39 cellular contexts compared by ENCODE assay signal in the genomic region with DNA sequence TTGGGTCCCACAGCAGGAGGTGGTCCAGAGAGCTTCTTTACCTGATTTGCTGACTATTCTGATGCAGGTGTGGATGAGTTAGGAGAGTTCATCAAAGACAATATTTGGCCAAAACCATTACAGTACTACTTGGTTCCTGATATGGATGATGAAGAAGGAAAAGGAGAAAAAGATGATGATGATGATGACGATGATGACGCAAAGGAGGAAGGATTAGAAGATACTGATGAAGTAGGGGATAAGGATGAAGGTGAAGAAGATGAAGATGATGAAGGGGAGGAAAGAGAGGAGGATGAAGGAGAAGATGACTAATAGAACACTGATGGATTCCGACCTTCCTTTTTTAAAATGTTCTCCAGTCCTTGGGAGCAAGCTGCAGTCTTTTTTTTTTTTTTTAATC.
"Had no signal": no experiment of that assay in that cellular context is flagged by ENCODE, and none has a peak within 500 bp of the region (broad histone marks: within the 10 kb centered on the region; RNA-seq: fewer than 3 reads in every experiment).

No MANE protein-coding gene starts in this region.

- FAIRE-seq: astrocyte, bronchial epithelial cell had no signal

- H3K4me1 ChIP-seq: adrenal gland, ascending aorta, body of pancreas, breast epithelium had no signal

- DNase-seq: activated effector memory CD4-positive, alpha-beta T cell treated with anti-CD3 and anti-CD28 coated beads, Interleukin-2, amount 50 U/mL, for 16 hours; activated effector memory CD4-positive, alpha-beta T cell treated with Interleukin-2 at 50 U/mL for 16 hours; activated gamma-delta T cell; activated gamma-delta T cell treated with Interleukin-2 at 50 U/mL for 16 hours; activated naive CD4-positive, alpha-beta T cell; activated naive CD4-positive, alpha-beta T cell treated with anti-CD3 and anti-CD28 coated beads for 36 hours; activated naive CD4-positive, alpha-beta T cell treated with anti-CD3 and anti-CD28 coated beads, Interleukin-2, amount 10 ng/mL, durations not matched to agents 7 days and 5 days; activated naive CD4-positive, alpha-beta T cell treated with anti-CD3 and anti-CD28 coated beads, Interleukin-2, amount 50 U/mL, for 16 hours; activated naive CD4-positive, alpha-beta T cell treated with Interleukin-2 at 50 U/mL for 16 hours; activated naive CD8-positive, alpha-beta T cell treated with anti-CD3 and anti-CD28 coated beads for 36 hours; activated naive CD8-positive, alpha-beta T cell treated with anti-CD3 and anti-CD28 coated beads, Interleukin-2, amount 10 ng/mL, durations not matched to agents 7 days and 5 days; activated naive CD8-positive, alpha-beta T cell treated with anti-CD3 and anti-CD28 coated beads, Interleukin-2, amount 50 U/mL, for 24 hours; activated T-cell treated with anti-CD3 and anti-CD28 coated beads, Interleukin-2, amount 50 U/mL, for 1 hour; activated T-cell treated with anti-CD3 and anti-CD28 coated beads, Interleukin-2, amount 50 U/mL, for 24 hours; activated T-cell treated with anti-CD3 and anti-CD28 coated beads, Interleukin-2, amount 50 U/mL, for 4 hours; activated T-cell treated with anti-CD3 and anti-CD28 coated beads, Interleukin-2, amount 50 U/mL, for 48 hours; activated T-cell treated with anti-CD3 and anti-CD28 coated beads, Interleukin-2, amount 50 U/mL, for 72 hours; adrenal gland; amniotic stem cell; amygdala; anterior cingulate cortex; aorta; body of pancreas; brain microvascular endothelial cell; caudate nucleus; central memory CD4-positive, alpha-beta T cell; cerebellar nuclear complex had no signal

- H3K27ac Mint-ChIP-seq: activated naive CD4-positive, alpha-beta T cell treated with anti-CD3 and anti-CD28 coated beads for 36 hours; activated naive CD4-positive, alpha-beta T cell treated with anti-CD3 and anti-CD28 coated beads, Interleukin-2, amount 10 ng/mL, durations not matched to agents 7 days and 5 days; activated naive CD4-positive, alpha-beta T cell treated with anti-CD3 and anti-CD28 coated beads, Interleukin-2, amount 50 U/mL, for 24 hours; activated naive CD4-positive, alpha-beta T cell treated with anti-CD3 and anti-CD28 coated beads, Interleukin-2, amount 50 U/mL, for 72 hours; activated naive CD8-positive, alpha-beta T cell; activated naive CD8-positive, alpha-beta T cell treated with anti-CD3 and anti-CD28 coated beads for 36 hours; activated naive CD8-positive, alpha-beta T cell treated with anti-CD3 and anti-CD28 coated beads, Interleukin-2, amount 10 ng/mL, durations not matched to agents 7 days and 5 days; activated naive CD8-positive, alpha-beta T cell treated with anti-CD3 and anti-CD28 coated beads, Interleukin-2, amount 50 U/mL, for 24 hours; activated T-cell treated with anti-CD3 and anti-CD28 coated beads, Interleukin-2, amount 50 U/mL, for 24 hours; activated T-cell treated with anti-CD3 and anti-CD28 coated beads, Interleukin-2, amount 50 U/mL, for 72 hours; activated T-helper 1 cell treated with anti-CD3 and anti-CD28 coated beads, Interleukin-12 subunit alpha, Interleukin-12 subunit beta, Interleukin-2, Interleukin-4 antibody, amounts not matched to agents 30 ng/mL and 10 ng/mL and 1 ng/mL, durations not matched to agents 14 hours and 24 hours and 36 hours; activated T-helper 2 cell treated with anti-CD3 and anti-CD28 coated beads, Interferon-gamma antibody, Interleukin-2, Interleukin-4, amounts not matched to agents 10 μg/mL and 5 μg/mL and 100 μg/mL, durations not matched to agents 14 hours and 24 hours and 36 hours; brain had no signal

- H3K4me3 ChIP-seq: adrenal gland, ascending aorta, body of pancreas, breast epithelium, cardiac muscle cell had no signal

- H3K27ac ChIP-seq: adrenal gland, ascending aorta, body of pancreas, brain microvascular endothelial cell, breast epithelium, cardiac muscle cell had no signal

- H3K27me3 ChIP-seq: adrenal gland, ascending aorta, body of pancreas, brain microvascular endothelial cell, breast epithelium, cardiac muscle cell had no signal

- H3K4me3 Mint-ChIP-seq: activated naive CD4-positive, alpha-beta T cell treated with anti-CD3 and anti-CD28 coated beads for 36 hours; activated naive CD4-positive, alpha-beta T cell treated with anti-CD3 and anti-CD28 coated beads, Interleukin-2, amount 10 ng/mL, durations not matched to agents 7 days and 5 days; activated naive CD4-positive, alpha-beta T cell treated with anti-CD3 and anti-CD28 coated beads, Interleukin-2, amount 50 U/mL, for 24 hours; activated naive CD8-positive, alpha-beta T cell; activated naive CD8-positive, alpha-beta T cell treated with anti-CD3 and anti-CD28 coated beads for 36 hours; activated naive CD8-positive, alpha-beta T cell treated with anti-CD3 and anti-CD28 coated beads, Interleukin-2, amount 10 ng/mL, durations not matched to agents 7 days and 5 days; activated naive CD8-positive, alpha-beta T cell treated with anti-CD3 and anti-CD28 coated beads, Interleukin-2, amount 50 U/mL, for 24 hours; activated T-cell treated with anti-CD3 and anti-CD28 coated beads, Interleukin-2, amount 50 U/mL, for 24 hours; activated T-cell treated with anti-CD3 and anti-CD28 coated beads, Interleukin-2, amount 50 U/mL, for 4 hours; activated T-cell treated with anti-CD3 and anti-CD28 coated beads, Interleukin-2, amount 50 U/mL, for 72 hours; activated T-helper 1 cell treated with anti-CD3 and anti-CD28 coated beads, Interleukin-12 subunit alpha, Interleukin-12 subunit beta, Interleukin-2, Interleukin-4 antibody, amounts not matched to agents 30 ng/mL and 10 ng/mL and 1 ng/mL, durations not matched to agents 14 hours and 24 hours and 36 hours; brain; central memory CD8-positive, alpha-beta T cell had no signal

- ATAC-seq: activated naive CD4-positive, alpha-beta T cell treated with anti-CD3 and anti-CD28 coated beads, Interleukin-2, amount 50 U/mL, for 72 hours; activated naive CD8-positive, alpha-beta T cell treated with anti-CD3 and anti-CD28 coated beads, Interleukin-2, amount 50 U/mL, for 24 hours; activated T-cell treated with anti-CD3 and anti-CD28 coated beads, Interleukin-2, amount 50 U/mL, for 4 hours; activated T-cell treated with anti-CD3 and anti-CD28 coated beads, Interleukin-2, amount 50 U/mL, for 72 hours; body of pancreas had no signal

- H3K9me3 Mint-ChIP-seq: activated naive CD4-positive, alpha-beta T cell treated with anti-CD3 and anti-CD28 coated beads for 36 hours; activated naive CD4-positive, alpha-beta T cell treated with anti-CD3 and anti-CD28 coated beads, Interleukin-2, amount 10 ng/mL, durations not matched to agents 7 days and 5 days; activated naive CD4-positive, alpha-beta T cell treated with anti-CD3 and anti-CD28 coated beads, Interleukin-2, amount 50 U/mL, for 24 hours; activated naive CD8-positive, alpha-beta T cell treated with anti-CD3 and anti-CD28 coated beads for 36 hours; activated T-cell treated with anti-CD3 and anti-CD28 coated beads, Interleukin-2, amount 50 U/mL, for 24 hours; activated T-cell treated with anti-CD3 and anti-CD28 coated beads, Interleukin-2, amount 50 U/mL, for 4 hours; activated T-helper 1 cell treated with anti-CD3 and anti-CD28 coated beads, Interleukin-12 subunit alpha, Interleukin-12 subunit beta, Interleukin-2, Interleukin-4 antibody, amounts not matched to agents 30 ng/mL and 10 ng/mL and 1 ng/mL, durations not matched to agents 14 hours and 24 hours and 36 hours; activated T-helper 2 cell treated with anti-CD3 and anti-CD28 coated beads, Interferon-gamma antibody, Interleukin-2, Interleukin-4, amounts not matched to agents 10 μg/mL and 5 μg/mL and 100 μg/mL, durations not matched to agents 14 hours and 24 hours and 36 hours; central memory CD8-positive, alpha-beta T cell had no signal

- H3K36me3 ChIP-seq: adrenal gland, ascending aorta, brain microvascular endothelial cell, breast epithelium, cardiac muscle cell had no signal

- H3K4me1 Mint-ChIP-seq: activated naive CD4-positive, alpha-beta T cell treated with anti-CD3 and anti-CD28 coated beads, Interleukin-2, amount 10 ng/mL, durations not matched to agents 7 days and 5 days; activated naive CD4-positive, alpha-beta T cell treated with anti-CD3 and anti-CD28 coated beads, Interleukin-2, amount 50 U/mL, for 24 hours; activated naive CD8-positive, alpha-beta T cell treated with anti-CD3 and anti-CD28 coated beads for 36 hours; activated naive CD8-positive, alpha-beta T cell treated with anti-CD3 and anti-CD28 coated beads, Interleukin-2, amount 10 ng/mL, durations not matched to agents 7 days and 5 days; activated naive CD8-positive, alpha-beta T cell treated with anti-CD3 and anti-CD28 coated beads, Interleukin-2, amount 50 U/mL, for 24 hours; brain; central memory CD8-positive, alpha-beta T cell had no signal

- H3K9me3 ChIP-seq: adrenal gland, ascending aorta, body of pancreas, breast epithelium had no signal

- H3K27me3 Mint-ChIP-seq: activated naive CD4-positive, alpha-beta T cell treated with anti-CD3 and anti-CD28 coated beads, Interleukin-2, amount 10 ng/mL, durations not matched to agents 7 days and 5 days; activated naive CD4-positive, alpha-beta T cell treated with anti-CD3 and anti-CD28 coated beads, Interleukin-2, amount 50 U/mL, for 24 hours; activated naive CD8-positive, alpha-beta T cell; activated naive CD8-positive, alpha-beta T cell treated with anti-CD3 and anti-CD28 coated beads for 36 hours; activated naive CD8-positive, alpha-beta T cell treated with anti-CD3 and anti-CD28 coated beads, Interleukin-2, amount 10 ng/mL, durations not matched to agents 7 days and 5 days; activated naive CD8-positive, alpha-beta T cell treated with anti-CD3 and anti-CD28 coated beads, Interleukin-2, amount 50 U/mL, for 24 hours; activated T-cell treated with anti-CD3 and anti-CD28 coated beads, Interleukin-2, amount 50 U/mL, for 24 hours; brain; central memory CD8-positive, alpha-beta T cell had no signal
